2 cellular contexts compared by ENCODE assay signal in genomic region chr1:227071898-227072587, GRCh38.
A peak's percentile ranks its signal among the peaks of the same experiment; 100 is the strongest.
TF ChIP-seq lines count a peak whose summit lies in the region.

No MANE protein-coding gene starts in this region.

TF ChIP-seq in GM23338, 12 proteins besides CTCF, POLR2A, EP300 and RAD21 (continued from another document):
- TF ChIP-seq, protein P1, sequence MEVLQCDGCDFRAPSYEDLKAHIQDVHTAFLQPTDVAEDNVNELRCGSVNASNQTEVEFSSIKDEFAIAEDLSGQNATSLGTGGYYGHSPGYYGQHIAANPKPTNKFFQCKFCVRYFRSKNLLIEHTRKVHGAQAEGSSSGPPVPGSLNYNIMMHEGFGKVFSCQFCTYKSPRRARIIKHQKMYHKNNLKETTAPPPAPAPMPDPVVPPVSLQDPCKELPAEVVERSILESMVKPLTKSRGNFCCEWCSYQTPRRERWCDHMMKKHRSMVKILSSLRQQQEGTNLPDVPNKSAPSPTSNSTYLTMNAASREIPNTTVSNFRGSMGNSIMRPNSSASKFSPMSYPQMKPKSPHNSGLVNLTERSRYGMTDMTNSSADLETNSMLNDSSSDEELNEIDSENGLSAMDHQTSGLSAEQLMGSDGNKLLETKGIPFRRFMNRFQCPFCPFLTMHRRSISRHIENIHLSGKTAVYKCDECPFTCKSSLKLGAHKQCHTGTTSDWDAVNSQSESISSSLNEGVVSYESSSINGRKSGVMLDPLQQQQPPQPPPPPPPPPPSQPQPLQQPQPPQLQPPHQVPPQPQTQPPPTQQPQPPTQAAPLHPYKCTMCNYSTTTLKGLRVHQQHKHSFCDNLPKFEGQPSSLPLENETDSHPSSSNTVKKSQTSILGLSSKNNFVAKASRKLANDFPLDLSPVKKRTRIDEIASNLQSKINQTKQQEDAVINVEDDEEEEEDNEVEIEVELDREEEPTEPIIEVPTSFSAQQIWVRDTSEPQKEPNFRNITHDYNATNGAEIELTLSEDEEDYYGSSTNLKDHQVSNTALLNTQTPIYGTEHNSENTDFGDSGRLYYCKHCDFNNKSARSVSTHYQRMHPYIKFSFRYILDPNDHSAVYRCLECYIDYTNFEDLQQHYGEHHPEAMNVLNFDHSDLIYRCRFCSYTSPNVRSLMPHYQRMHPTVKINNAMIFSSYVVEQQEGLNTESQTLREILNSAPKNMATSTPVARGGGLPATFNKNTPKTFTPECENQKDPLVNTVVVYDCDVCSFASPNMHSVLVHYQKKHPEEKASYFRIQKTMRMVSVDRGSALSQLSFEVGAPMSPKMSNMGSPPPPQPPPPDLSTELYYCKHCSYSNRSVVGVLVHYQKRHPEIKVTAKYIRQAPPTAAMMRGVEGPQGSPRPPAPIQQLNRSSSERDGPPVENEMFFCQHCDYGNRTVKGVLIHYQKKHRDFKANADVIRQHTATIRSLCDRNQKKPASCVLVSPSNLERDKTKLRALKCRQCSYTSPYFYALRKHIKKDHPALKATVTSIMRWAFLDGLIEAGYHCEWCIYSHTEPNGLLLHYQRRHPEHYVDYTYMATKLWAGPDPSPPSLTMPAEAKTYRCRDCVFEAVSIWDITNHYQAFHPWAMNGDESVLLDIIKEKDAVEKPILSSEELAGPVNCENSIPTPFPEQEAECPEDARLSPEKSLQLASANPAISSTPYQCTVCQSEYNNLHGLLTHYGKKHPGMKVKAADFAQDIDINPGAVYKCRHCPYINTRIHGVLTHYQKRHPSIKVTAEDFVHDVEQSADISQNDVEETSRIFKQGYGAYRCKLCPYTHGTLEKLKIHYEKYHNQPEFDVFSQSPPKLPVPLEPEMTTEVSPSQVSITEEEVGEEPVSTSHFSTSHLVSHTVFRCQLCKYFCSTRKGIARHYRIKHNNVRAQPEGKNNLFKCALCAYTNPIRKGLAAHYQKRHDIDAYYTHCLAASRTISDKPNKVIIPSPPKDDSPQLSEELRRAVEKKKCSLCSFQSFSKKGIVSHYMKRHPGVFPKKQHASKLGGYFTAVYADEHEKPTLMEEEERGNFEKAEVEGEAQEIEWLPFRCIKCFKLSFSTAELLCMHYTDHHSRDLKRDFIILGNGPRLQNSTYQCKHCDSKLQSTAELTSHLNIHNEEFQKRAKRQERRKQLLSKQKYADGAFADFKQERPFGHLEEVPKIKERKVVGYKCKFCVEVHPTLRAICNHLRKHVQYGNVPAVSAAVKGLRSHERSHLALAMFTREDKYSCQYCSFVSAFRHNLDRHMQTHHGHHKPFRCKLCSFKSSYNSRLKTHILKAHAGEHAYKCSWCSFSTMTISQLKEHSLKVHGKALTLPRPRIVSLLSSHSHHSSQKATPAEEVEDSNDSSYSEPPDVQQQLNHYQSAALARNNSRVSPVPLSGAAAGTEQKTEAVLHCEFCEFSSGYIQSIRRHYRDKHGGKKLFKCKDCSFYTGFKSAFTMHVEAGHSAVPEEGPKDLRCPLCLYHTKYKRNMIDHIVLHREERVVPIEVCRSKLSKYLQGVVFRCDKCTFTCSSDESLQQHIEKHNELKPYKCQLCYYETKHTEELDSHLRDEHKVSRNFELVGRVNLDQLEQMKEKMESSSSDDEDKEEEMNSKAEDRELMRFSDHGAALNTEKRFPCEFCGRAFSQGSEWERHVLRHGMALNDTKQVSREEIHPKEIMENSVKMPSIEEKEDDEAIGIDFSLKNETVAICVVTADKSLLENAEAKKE (CRISPR knock-in tag; IDR thresholded peaks at IDR 0.05) = no peak

TF ChIP-seq in IMR-90, 13 proteins besides CTCF, POLR2A, EP300 and RAD21 (continued from another document):
- TF ChIP-seq MAZ (IDR thresholded peaks at IDR 0.05; ENCODE audit: borderline replicate concordance, low read depth, low read length) = no peak
- TF ChIP-seq MAFK (IDR thresholded peaks at IDR 0.05; ENCODE audit: low read depth, low read length) = peak; percentile 53
- TF ChIP-seq FOS (IDR thresholded peaks at IDR 0.05; ENCODE audit: low read depth, low read length) = no peak
